1 cellular context compared by ENCODE assay signal in genomic region chr11:16365456-16366355, GRCh38.
TF ChIP-seq lines count a peak whose summit lies in the region.

No MANE protein-coding gene starts in this region.

TF ChIP-seq in K562, 482 proteins besides CTCF, POLR2A, EP300 and RAD21:
- TF ChIP-seq SP1 (CRISPR knock-in tag; IDR thresholded peaks at IDR 0.05), result no peak
- TF ChIP-seq STAG1 (CRISPR knock-in tag; IDR thresholded peaks at IDR 0.05; ENCODE audit: borderline replicate concordance), result no peak
- TF ChIP-seq ARID1B (IDR thresholded peaks at IDR 0.05), result no peak
- no peak for TF ChIP-seq PURB (CRISPR knock-in tag; IDR thresholded peaks at IDR 0.05; ENCODE audit: low read depth)
- no peak for TF ChIP-seq NCOA1 (IDR thresholded peaks at IDR 0.05; ENCODE audit: low read depth)
- TF ChIP-seq KLF1 (tag; IDR thresholded peaks at IDR 0.05), result no peak
- no peak for TF ChIP-seq MGA (IDR thresholded peaks at IDR 0.05)
- TF ChIP-seq DIDO1 (tag; IDR thresholded peaks at IDR 0.05; ENCODE audit: low read depth), result no peak
- TF ChIP-seq ZBTB2 (IDR thresholded peaks at IDR 0.05), result no peak
- TF ChIP-seq RBM17 (IDR thresholded peaks at IDR 0.05; ENCODE audit: borderline replicate concordance, low read depth, low read length), result no peak
- no peak for TF ChIP-seq TFE3 (CRISPR knock-in tag; IDR thresholded peaks at IDR 0.05)
- no peak for TF ChIP-seq TEAD1 (CRISPR knock-in tag; IDR thresholded peaks at IDR 0.05)
- no peak for TF ChIP-seq CREM (IDR thresholded peaks at IDR 0.05; ENCODE audit: low read depth)
- no peak for TF ChIP-seq PCBP1 (IDR thresholded peaks at IDR 0.05; ENCODE audit: low read depth, low read length, poor library complexity, severe bottlenecking)
- no peak for TF ChIP-seq TCF3 (CRISPR knock-in tag; IDR thresholded peaks at IDR 0.05)
